In the genomic region with DNA sequence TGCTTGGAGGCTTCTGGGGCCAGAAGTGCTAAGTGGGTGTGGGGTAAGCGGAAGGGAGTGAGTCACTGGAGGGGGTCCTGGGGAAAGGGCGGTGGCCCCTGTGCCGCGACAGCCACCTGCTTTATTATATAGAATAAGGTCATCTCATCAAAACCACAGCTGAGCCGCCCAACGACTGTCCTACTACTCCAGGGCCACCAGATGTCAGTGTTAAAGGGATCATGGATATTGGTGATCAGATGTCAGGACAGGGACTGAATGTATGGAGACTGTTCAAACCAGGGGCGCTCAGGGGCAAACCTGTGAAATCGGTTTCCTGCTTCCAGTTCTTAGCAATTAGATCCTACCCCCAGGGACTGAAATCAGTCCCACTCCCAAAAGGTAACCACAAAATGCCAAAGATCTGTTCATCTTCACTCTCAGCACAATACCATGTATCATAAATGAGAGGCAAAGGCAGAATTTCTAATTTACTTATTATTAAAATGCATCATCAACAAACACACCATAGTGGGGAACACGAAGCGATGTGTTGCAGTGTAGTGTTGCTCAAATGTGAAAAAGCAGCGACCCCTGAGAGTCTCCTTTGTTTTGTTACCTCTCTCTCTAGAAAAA, we compare ENCODE assay signal across 8 cellular contexts. TPM values are rescaled to one million over a fixed set of nuclear protein-coding genes. Genes with fewer than 3 reads are reported as not detected.
DNase-seq lines count a peak whose midpoint lies in the region; ATAC-seq and TF ChIP-seq lines count a peak whose summit lies in the region.

No MANE protein-coding gene starts in this region.

- no peaks in the 10 kb centered on the region for H3K27me3 ChIP-seq in BLaER1 treated with 17β-estradiol and CSF1 and Interleukin-3, amounts not matched to agents 10 nM and 100 nM

- TF ChIP-seq CTCF in astrocyte of the cerebellum (IDR thresholded peaks at IDR 0.05; ENCODE audit: low read depth, low read length, missing control alignments), result peak; percentile 48

- peak; percentile 84 for ATAC-seq in left lobe of liver
- no peak for ATAC-seq in GM19324 (IDR thresholded peaks at IDR 0.05; ENCODE audit: low FRiP score, unreplicated experiment)

- in situ Hi-C loops in astrocyte of the cerebellum (cut with HindIII; ENCODE audit: low sequenced_read_pairs), result no loop called here

- H3K36me3 ChIP-seq in BLaER1 treated with 17β-estradiol and CSF1 and Interleukin-3, amounts not matched to agents 10 nM and 100 nM, result peaks cover 0 to 25% (median 14%) of the 10 kb centered on the region in 11 experiments; a peak in 20 of 22 replicates

- H4K20me1 ChIP-seq in BLaER1 treated with 17β-estradiol and CSF1 and Interleukin-3, amounts not matched to agents 10 nM and 100 nM, result no peaks in the 10 kb centered on the region

- H3K27ac ChIP-seq in BLaER1 treated with 17β-estradiol and CSF1 and Interleukin-3, amounts not matched to agents 10 nM and 100 nM, result peak overlapping the region in 1 of 11 experiments; percentile 20; a peak in 1 of 22 replicates
- H3K27ac ChIP-seq in caudate nucleus (ENCODE audit: low read depth, low read length), result no peak overlapping the region

- DNase-seq in GM19240 (ENCODE audit: insufficient read length, low spot score) (peak; percentile 31), NCI-H510A (lab: John Stamatoyannopoulos, UW) (peak; percentile 26), astrocyte of the cerebellum (ENCODE audit: low read depth) (no peak), left lobe of liver (ENCODE audit: low spot score) (no peak), activated gamma-delta T cell (lab: John Stamatoyannopoulos, UW) (no peak), caudate nucleus (lab: John Stamatoyannopoulos, UW) (no peak)

- no peak overlapping the region for H3K4me3 ChIP-seq in BLaER1 treated with 17β-estradiol and CSF1 and Interleukin-3, amounts not matched to agents 10 nM and 100 nM
- H3K4me3 ChIP-seq in astrocyte of the cerebellum (ENCODE audit: low read depth, low read length), result no peak overlapping the region

- peak overlapping the region in 1 of 11 experiments; percentile 9; a peak in 2 of 22 replicates for H3K9ac ChIP-seq in BLaER1 treated with 17β-estradiol and CSF1 and Interleukin-3, amounts not matched to agents 10 nM and 100 nM

- H3K4me1 ChIP-seq in BLaER1 treated with 17β-estradiol and CSF1 and Interleukin-3, amounts not matched to agents 10 nM and 100 nM, result peaks cover 9 to 32% (median 24%) of the 10 kb centered on the region in 10 experiments

- no peaks in the 10 kb centered on the region for H3K9me3 ChIP-seq in BLaER1 treated with 17β-estradiol and CSF1 and Interleukin-3, amounts not matched to agents 10 nM and 100 nM (replicated peaks in 1 of 11)

- peak overlapping the region in 10 of 11 experiments; percentile 9 to 65 (median 33); a peak in 13 of 22 replicates for H3K4me2 ChIP-seq in BLaER1 treated with 17β-estradiol and CSF1 and Interleukin-3, amounts not matched to agents 10 nM and 100 nM

RNA-seq across cellular contexts. Expression of a gene that starts 24.5 kb away (rescaled TPM):
- 0.23 TPM for total RNA-seq in left lobe of liver

RNA-seq across cellular contexts. Expression of a gene that starts 38.5 kb away (rescaled TPM):
- total RNA-seq in left lobe of liver, result 62.5 TPM

Comparison
In these comparisons a context has a peak if more than half of its experiments do, and no peak if none do; other contexts are left out.
1. DNase-seq: peak in GM19240 (single experiment) and NCI-H510A (single experiment); none in astrocyte of the cerebellum (single experiment), left lobe of liver (single experiment), activated gamma-delta T cell (single experiment) and caudate nucleus (0 of 61).